In the genomic region with DNA sequence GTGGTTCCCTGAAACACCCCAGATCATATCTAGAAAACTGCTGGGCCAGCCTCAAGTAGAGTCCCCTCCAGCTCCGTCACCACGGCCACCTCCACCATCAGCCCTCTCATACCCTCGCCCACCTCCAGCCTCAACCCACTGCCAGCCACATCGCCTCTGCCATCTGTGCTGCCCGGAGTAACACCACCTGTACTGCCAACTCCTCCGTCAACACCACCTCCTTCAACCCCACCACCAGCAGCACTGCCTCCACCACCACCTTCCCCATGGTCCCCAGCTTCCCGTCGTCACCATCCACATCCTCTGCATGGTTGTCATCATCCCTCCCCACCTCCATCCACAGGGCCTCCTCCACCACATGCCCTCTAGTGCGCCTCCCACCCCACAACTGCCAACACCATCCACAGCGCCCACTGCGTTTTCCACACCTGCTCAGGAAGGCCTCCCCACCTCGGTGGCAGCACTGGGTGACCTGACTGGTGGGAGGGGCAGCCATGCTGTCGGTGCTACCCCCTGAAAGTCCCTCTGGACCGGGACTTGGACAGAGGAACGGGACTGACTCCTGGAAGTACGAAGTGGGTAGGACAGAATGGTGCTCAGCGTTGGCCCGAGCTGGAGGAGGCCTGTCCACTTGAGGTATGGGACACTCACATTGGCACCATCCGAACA, we compare ENCODE assay signal across 8 cellular contexts. TPM values are rescaled to one million over a fixed set of nuclear protein-coding genes. Genes with fewer than 3 reads are reported as not detected.
DNase-seq lines count a peak whose midpoint lies in the region; TF ChIP-seq lines count a peak whose summit lies in the region.

No MANE protein-coding gene starts in this region.

- H3K27me3 Mint-ChIP-seq in activated CD4-positive, alpha-beta T cell treated with anti-CD3 and anti-CD28 coated beads, Interleukin-2, amount 10 ng/mL, durations not matched to agents 24 days and 14 days = peaks cover 27% of the 10 kb centered on the region
- peaks cover 59% of the 10 kb centered on the region for H3K27me3 Mint-ChIP-seq in dendritic cell treated with granulocyte-macrophage colony-stimulating factor and Interleukin-4, amounts not matched to agents 40 ng/mL and 50 ng/mL, for 4 days
- H3K27me3 Mint-ChIP-seq in type B pancreatic cell = peaks cover 17% of the 10 kb centered on the region
- H3K27me3 Mint-ChIP-seq in activated T-helper 2 cell treated with anti-CD3 and anti-CD28 coated beads, Interferon-gamma antibody, Interleukin-2, Interleukin-4, amounts not matched to agents 10 μg/mL and 5 μg/mL and 100 μg/mL, durations not matched to agents 14 hours and 24 hours and 36 hours (ENCODE audit: low read depth) = peaks cover 32% of the 10 kb centered on the region

- H3K9me3 ChIP-seq in mucosa of rectum (ENCODE audit: control insufficient read depth in 2 of 2, low read length in 2 of 2) = peaks cover 6 to 7% of the 10 kb centered on the region in 2 donors

- H3K27ac ChIP-seq in mucosa of rectum (ENCODE audit: low read depth in 2 of 2, low read length in 2 of 2) = no peak overlapping the region

- H3K4me1 Mint-ChIP-seq in activated CD4-positive, alpha-beta T cell treated with anti-CD3 and anti-CD28 coated beads, Interleukin-2, amount 10 ng/mL, durations not matched to agents 24 days and 14 days = peaks cover 4% of the 10 kb centered on the region
- peaks cover 16% of the 10 kb centered on the region for H3K4me1 Mint-ChIP-seq in dendritic cell treated with granulocyte-macrophage colony-stimulating factor and Interleukin-4, amounts not matched to agents 40 ng/mL and 50 ng/mL, for 4 days (ENCODE audit: low read depth)
- H3K4me1 Mint-ChIP-seq in type B pancreatic cell (ENCODE audit: unreplicated experiment) = peaks cover 35% of the 10 kb centered on the region
- H3K4me1 Mint-ChIP-seq in activated T-helper 2 cell treated with anti-CD3 and anti-CD28 coated beads, Interferon-gamma antibody, Interleukin-2, Interleukin-4, amounts not matched to agents 10 μg/mL and 5 μg/mL and 100 μg/mL, durations not matched to agents 14 hours and 24 hours and 36 hours (ENCODE audit: low read depth) = no peaks in the 10 kb centered on the region

- peak overlapping the region; percentile 17 for H3K4me3 Mint-ChIP-seq in activated CD4-positive, alpha-beta T cell treated with anti-CD3 and anti-CD28 coated beads, Interleukin-2, amount 10 ng/mL, durations not matched to agents 24 days and 14 days
- peak overlapping the region; percentile 4 for H3K4me3 Mint-ChIP-seq in dendritic cell treated with granulocyte-macrophage colony-stimulating factor and Interleukin-4, amounts not matched to agents 40 ng/mL and 50 ng/mL, for 4 days
- H3K4me3 Mint-ChIP-seq in type B pancreatic cell = peak overlapping the region; percentile 89
- no peak overlapping the region for H3K4me3 Mint-ChIP-seq in activated T-helper 2 cell treated with anti-CD3 and anti-CD28 coated beads, Interferon-gamma antibody, Interleukin-2, Interleukin-4, amounts not matched to agents 10 μg/mL and 5 μg/mL and 100 μg/mL, durations not matched to agents 14 hours and 24 hours and 36 hours (ENCODE audit: low read depth)

- peaks cover 0 to 2% of the 10 kb centered on the region in 2 donors for H3K27me3 ChIP-seq in mucosa of rectum (ENCODE audit: control insufficient read depth in 2 of 2, insufficient read depth in 2 of 2, low read length in 2 of 2)

- H3K4me1 ChIP-seq in mucosa of rectum (ENCODE audit: control insufficient read depth in 2 of 2, insufficient read depth in 2 of 2, low read length in 2 of 2) = peaks cover 7 to 15% of the 10 kb centered on the region in 2 donors

- intact Hi-C loops in activated CD4-positive, alpha-beta T cell treated with anti-CD3 and anti-CD28 coated beads, Interleukin-2, amount 10 ng/mL, durations not matched to agents 24 days and 14 days (cut with micrococcal nuclease) = no loop called here
- intact Hi-C loops in dendritic cell treated with granulocyte-macrophage colony-stimulating factor and Interleukin-4, amounts not matched to agents 40 ng/mL and 50 ng/mL, for 4 days (cut with micrococcal nuclease) = no loop called here
- intact Hi-C loops in activated T-helper 2 cell treated with anti-CD3 and anti-CD28 coated beads, Interferon-gamma antibody, Interleukin-2, Interleukin-4, amounts not matched to agents 10 μg/mL and 5 μg/mL and 100 μg/mL, durations not matched to agents 14 hours and 24 hours and 36 hours (cut with micrococcal nuclease) = no loop called here

- H3K4me3 ChIP-seq in mucosa of rectum (ENCODE audit: low read length in 2 of 2) = peak overlapping the region; percentile 40 to 50

- H3K27ac Mint-ChIP-seq in activated CD4-positive, alpha-beta T cell treated with anti-CD3 and anti-CD28 coated beads, Interleukin-2, amount 10 ng/mL, durations not matched to agents 24 days and 14 days = no peak overlapping the region
- no peak overlapping the region for H3K27ac Mint-ChIP-seq in dendritic cell treated with granulocyte-macrophage colony-stimulating factor and Interleukin-4, amounts not matched to agents 40 ng/mL and 50 ng/mL, for 4 days
- H3K27ac Mint-ChIP-seq in type B pancreatic cell = no peak overlapping the region
- H3K27ac Mint-ChIP-seq in activated T-helper 2 cell treated with anti-CD3 and anti-CD28 coated beads, Interferon-gamma antibody, Interleukin-2, Interleukin-4, amounts not matched to agents 10 μg/mL and 5 μg/mL and 100 μg/mL, durations not matched to agents 14 hours and 24 hours and 36 hours = no peak overlapping the region

- no peak overlapping the region for H3K9ac ChIP-seq in mucosa of rectum (ENCODE audit: low read depth in 1 of 2, low read length in 2 of 2)

- H3K9me3 Mint-ChIP-seq in activated CD4-positive, alpha-beta T cell treated with anti-CD3 and anti-CD28 coated beads, Interleukin-2, amount 10 ng/mL, durations not matched to agents 24 days and 14 days = peaks cover 10% of the 10 kb centered on the region
- peaks cover 21% of the 10 kb centered on the region for H3K9me3 Mint-ChIP-seq in dendritic cell treated with granulocyte-macrophage colony-stimulating factor and Interleukin-4, amounts not matched to agents 40 ng/mL and 50 ng/mL, for 4 days
- H3K9me3 Mint-ChIP-seq in type B pancreatic cell = no peaks in the 10 kb centered on the region
- peaks cover 10% of the 10 kb centered on the region for H3K9me3 Mint-ChIP-seq in activated T-helper 2 cell treated with anti-CD3 and anti-CD28 coated beads, Interferon-gamma antibody, Interleukin-2, Interleukin-4, amounts not matched to agents 10 μg/mL and 5 μg/mL and 100 μg/mL, durations not matched to agents 14 hours and 24 hours and 36 hours

- DNase-seq in activated CD4-positive, alpha-beta T cell treated with anti-CD3 and anti-CD28 coated beads, Interleukin-2, amount 10 ng/mL, durations not matched to agents 24 days and 14 days = no peak
- DNase-seq in activated CD4-positive, alpha-beta T cell treated with anti-CD3 and anti-CD28 coated beads, Interleukin-2, amount 50 U/mL, for 1 hour = no peak
- DNase-seq in type B pancreatic cell (ENCODE audit: extremely low spot score, unreplicated experiment) (peak; percentile 68), NCI-H748 treated with DMSO at 0.1 percent for 48 hours (lab: John Stamatoyannopoulos, UW) (no peak), NCI-H1105 treated with DMSO at 0.1 percent for 48 hours (lab: John Stamatoyannopoulos, UW) (no peak)
- no peak for DNase-seq in activated T-helper 2 cell treated with anti-CD3 and anti-CD28 coated beads, Interferon-gamma antibody, Interleukin-2, Interleukin-4, amounts not matched to agents 10 μg/mL and 5 μg/mL and 100 μg/mL, durations not matched to agents 14 hours and 24 hours and 36 hours (ENCODE audit: low spot score)

- H3K36me3 Mint-ChIP-seq in activated CD4-positive, alpha-beta T cell treated with anti-CD3 and anti-CD28 coated beads, Interleukin-2, amount 10 ng/mL, durations not matched to agents 24 days and 14 days (ENCODE audit: low read depth) = peaks cover 3% of the 10 kb centered on the region
- peaks cover 26% of the 10 kb centered on the region for H3K36me3 Mint-ChIP-seq in dendritic cell treated with granulocyte-macrophage colony-stimulating factor and Interleukin-4, amounts not matched to agents 40 ng/mL and 50 ng/mL, for 4 days (ENCODE audit: low read depth)
- H3K36me3 Mint-ChIP-seq in type B pancreatic cell = peaks cover 12% of the 10 kb centered on the region
- H3K36me3 Mint-ChIP-seq in activated T-helper 2 cell treated with anti-CD3 and anti-CD28 coated beads, Interferon-gamma antibody, Interleukin-2, Interleukin-4, amounts not matched to agents 10 μg/mL and 5 μg/mL and 100 μg/mL, durations not matched to agents 14 hours and 24 hours and 36 hours (ENCODE audit: low read depth) = no peaks in the 10 kb centered on the region

- no peak for TF ChIP-seq CTCF in type B pancreatic cell (conservative IDR thresholded peaks at IDR 0.05)

- no peaks in the 10 kb centered on the region for H3K36me3 ChIP-seq in mucosa of rectum (ENCODE audit: control insufficient read depth in 2 of 2, insufficient read depth in 2 of 2, low read length in 2 of 2)

RNA-seq across cellular contexts. Expression of gene SNED1, which starts 1.6 kb away (rescaled TPM):
- 1.3 and 1.9 TPM in 2 replicates for total RNA-seq in activated CD4-positive, alpha-beta T cell treated with anti-CD3 and anti-CD28 coated beads, Interleukin-2, amount 10 ng/mL, durations not matched to agents 24 days and 14 days
- 9.7 and 140 TPM in 2 replicates for total RNA-seq in type B pancreatic cell (ENCODE audit: low replicate concordance)
- total RNA-seq in activated T-helper 2 cell treated with anti-CD3 and anti-CD28 coated beads, Interferon-gamma antibody, Interleukin-2, Interleukin-4, amounts not matched to agents 10 μg/mL and 5 μg/mL and 100 μg/mL, durations not matched to agents 14 hours and 24 hours and 36 hours = 1.5 and 1.7 TPM in 2 replicates
